ENCODE assay signal across 1 cellular context in genomic region chr16:21300309-21301167, GRCh38.
TF ChIP-seq lines count a peak whose summit lies in the region.

No MANE protein-coding gene starts in this region.

TF ChIP-seq in HepG2, 621 proteins besides CTCF, POLR2A, EP300 and RAD21 (continued from another document and continues in another):
- TF ChIP-seq FOXJ3 (CRISPR knock-in tag; IDR thresholded peaks at IDR 0.05; ENCODE audit: borderline replicate concordance) = peak; percentile 51; the same call in 1 of the 2 replicates
- TF ChIP-seq, protein P1, sequence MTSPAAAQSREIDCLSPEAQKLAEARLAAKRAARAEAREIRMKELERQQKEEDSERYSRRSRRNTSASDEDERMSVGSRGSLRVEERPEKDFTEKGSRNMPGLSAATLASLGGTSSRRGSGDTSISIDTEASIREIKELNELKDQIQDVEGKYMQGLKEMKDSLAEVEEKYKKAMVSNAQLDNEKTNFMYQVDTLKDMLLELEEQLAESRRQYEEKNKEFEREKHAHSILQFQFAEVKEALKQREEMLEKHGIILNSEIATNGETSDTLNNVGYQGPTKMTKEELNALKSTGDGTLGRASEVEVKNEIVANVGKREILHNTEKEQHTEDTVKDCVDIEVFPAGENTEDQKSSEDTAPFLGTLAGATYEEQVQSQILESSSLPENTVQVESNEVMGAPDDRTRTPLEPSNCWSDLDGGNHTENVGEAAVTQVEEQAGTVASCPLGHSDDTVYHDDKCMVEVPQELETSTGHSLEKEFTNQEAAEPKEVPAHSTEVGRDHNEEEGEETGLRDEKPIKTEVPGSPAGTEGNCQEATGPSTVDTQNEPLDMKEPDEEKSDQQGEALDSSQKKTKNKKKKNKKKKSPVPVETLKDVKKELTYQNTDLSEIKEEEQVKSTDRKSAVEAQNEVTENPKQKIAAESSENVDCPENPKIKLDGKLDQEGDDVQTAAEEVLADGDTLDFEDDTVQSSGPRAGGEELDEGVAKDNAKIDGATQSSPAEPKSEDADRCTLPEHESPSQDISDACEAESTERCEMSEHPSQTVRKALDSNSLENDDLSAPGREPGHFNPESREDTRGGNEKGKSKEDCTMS (CRISPR knock-in tag; conservative IDR thresholded peaks at IDR 0.05) = peak; percentile 69
- no peak for TF ChIP-seq PAWR (CRISPR knock-in tag; IDR thresholded peaks at IDR 0.05; ENCODE audit: borderline replicate concordance)
- TF ChIP-seq CEBPG (CRISPR knock-in tag; IDR thresholded peaks at IDR 0.05) = peak; percentile 80
- TF ChIP-seq ZNF367 (CRISPR knock-in tag; IDR thresholded peaks at IDR 0.05; ENCODE audit: borderline replicate concordance) = no peak
- peak; percentile 84 for TF ChIP-seq THAP11 (CRISPR knock-in tag; IDR thresholded peaks at IDR 0.05)
- no peak for TF ChIP-seq KAT2B (IDR thresholded peaks at IDR 0.05; ENCODE audit: borderline replicate concordance, low read depth, low read length)
- no peak; the same call in none of the 2 replicates for TF ChIP-seq RFXAP (CRISPR knock-in tag; IDR thresholded peaks at IDR 0.05; ENCODE audit: borderline replicate concordance)
- TF ChIP-seq, protein P2, sequence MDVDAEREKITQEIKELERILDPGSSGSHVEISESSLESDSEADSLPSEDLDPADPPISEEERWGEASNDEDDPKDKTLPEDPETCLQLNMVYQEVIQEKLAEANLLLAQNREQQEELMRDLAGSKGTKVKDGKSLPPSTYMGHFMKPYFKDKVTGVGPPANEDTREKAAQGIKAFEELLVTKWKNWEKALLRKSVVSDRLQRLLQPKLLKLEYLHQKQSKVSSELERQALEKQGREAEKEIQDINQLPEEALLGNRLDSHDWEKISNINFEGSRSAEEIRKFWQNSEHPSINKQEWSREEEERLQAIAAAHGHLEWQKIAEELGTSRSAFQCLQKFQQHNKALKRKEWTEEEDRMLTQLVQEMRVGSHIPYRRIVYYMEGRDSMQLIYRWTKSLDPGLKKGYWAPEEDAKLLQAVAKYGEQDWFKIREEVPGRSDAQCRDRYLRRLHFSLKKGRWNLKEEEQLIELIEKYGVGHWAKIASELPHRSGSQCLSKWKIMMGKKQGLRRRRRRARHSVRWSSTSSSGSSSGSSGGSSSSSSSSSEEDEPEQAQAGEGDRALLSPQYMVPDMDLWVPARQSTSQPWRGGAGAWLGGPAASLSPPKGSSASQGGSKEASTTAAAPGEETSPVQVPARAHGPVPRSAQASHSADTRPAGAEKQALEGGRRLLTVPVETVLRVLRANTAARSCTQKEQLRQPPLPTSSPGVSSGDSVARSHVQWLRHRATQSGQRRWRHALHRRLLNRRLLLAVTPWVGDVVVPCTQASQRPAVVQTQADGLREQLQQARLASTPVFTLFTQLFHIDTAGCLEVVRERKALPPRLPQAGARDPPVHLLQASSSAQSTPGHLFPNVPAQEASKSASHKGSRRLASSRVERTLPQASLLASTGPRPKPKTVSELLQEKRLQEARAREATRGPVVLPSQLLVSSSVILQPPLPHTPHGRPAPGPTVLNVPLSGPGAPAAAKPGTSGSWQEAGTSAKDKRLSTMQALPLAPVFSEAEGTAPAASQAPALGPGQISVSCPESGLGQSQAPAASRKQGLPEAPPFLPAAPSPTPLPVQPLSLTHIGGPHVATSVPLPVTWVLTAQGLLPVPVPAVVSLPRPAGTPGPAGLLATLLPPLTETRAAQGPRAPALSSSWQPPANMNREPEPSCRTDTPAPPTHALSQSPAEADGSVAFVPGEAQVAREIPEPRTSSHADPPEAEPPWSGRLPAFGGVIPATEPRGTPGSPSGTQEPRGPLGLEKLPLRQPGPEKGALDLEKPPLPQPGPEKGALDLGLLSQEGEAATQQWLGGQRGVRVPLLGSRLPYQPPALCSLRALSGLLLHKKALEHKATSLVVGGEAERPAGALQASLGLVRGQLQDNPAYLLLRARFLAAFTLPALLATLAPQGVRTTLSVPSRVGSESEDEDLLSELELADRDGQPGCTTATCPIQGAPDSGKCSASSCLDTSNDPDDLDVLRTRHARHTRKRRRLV (CRISPR knock-in tag; IDR thresholded peaks at IDR 0.05) = 0 out of 2 replicates have a peak, but pooled peaks have one; percentile 72
- peak; percentile 74 for TF ChIP-seq MAX (IDR thresholded peaks at IDR 0.05)
- TF ChIP-seq TCF7L2 (IDR thresholded peaks at IDR 0.05; ENCODE audit: low read depth, low read length) = no peak
- TF ChIP-seq HINFP (CRISPR knock-in tag; IDR thresholded peaks at IDR 0.05; ENCODE audit: low read depth) = peak; percentile 95
- no peak; the same call in none of the 2 replicates for TF ChIP-seq ZFX (CRISPR knock-in tag; IDR thresholded peaks at IDR 0.05; ENCODE audit: low read depth)
- peak in 1 of 2 experiments; percentile 68; a peak in 3 of 4 replicates for TF ChIP-seq MAFK (conservative IDR thresholded peaks at IDR 0.05 in 1 of 2, IDR thresholded peaks at IDR 0.05 in 1 of 2; ENCODE audit: low read length in 2 of 2)
- peak; percentile 97 for TF ChIP-seq ZNF414 (CRISPR knock-in tag; IDR thresholded peaks at IDR 0.05)
- TF ChIP-seq PRDM15 (CRISPR knock-in tag; IDR thresholded peaks at IDR 0.05) = peak; percentile 88
- TF ChIP-seq, protein P3, sequence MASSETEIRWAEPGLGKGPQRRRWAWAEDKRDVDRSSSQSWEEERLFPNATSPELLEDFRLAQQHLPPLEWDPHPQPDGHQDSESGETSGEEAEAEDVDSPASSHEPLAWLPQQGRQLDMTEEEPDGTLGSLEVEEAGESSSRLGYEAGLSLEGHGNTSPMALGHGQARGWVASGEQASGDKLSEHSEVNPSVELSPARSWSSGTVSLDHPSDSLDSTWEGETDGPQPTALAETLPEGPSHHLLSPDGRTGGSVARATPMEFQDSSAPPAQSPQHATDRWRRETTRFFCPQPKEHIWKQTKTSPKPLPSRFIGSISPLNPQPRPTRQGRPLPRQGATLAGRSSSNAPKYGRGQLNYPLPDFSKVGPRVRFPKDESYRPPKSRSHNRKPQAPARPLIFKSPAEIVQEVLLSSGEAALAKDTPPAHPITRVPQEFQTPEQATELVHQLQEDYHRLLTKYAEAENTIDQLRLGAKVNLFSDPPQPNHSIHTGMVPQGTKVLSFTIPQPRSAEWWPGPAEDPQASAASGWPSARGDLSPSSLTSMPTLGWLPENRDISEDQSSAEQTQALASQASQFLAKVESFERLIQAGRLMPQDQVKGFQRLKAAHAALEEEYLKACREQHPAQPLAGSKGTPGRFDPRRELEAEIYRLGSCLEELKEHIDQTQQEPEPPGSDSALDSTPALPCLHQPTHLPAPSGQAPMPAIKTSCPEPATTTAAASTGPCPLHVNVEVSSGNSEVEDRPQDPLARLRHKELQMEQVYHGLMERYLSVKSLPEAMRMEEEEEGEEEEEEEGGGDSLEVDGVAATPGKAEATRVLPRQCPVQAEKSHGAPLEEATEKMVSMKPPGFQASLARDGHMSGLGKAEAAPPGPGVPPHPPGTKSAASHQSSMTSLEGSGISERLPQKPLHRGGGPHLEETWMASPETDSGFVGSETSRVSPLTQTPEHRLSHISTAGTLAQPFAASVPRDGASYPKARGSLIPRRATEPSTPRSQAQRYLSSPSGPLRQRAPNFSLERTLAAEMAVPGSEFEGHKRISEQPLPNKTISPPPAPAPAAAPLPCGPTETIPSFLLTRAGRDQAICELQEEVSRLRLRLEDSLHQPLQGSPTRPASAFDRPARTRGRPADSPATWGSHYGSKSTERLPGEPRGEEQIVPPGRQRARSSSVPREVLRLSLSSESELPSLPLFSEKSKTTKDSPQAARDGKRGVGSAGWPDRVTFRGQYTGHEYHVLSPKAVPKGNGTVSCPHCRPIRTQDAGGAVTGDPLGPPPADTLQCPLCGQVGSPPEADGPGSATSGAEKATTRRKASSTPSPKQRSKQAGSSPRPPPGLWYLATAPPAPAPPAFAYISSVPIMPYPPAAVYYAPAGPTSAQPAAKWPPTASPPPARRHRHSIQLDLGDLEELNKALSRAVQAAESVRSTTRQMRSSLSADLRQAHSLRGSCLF (CRISPR knock-in tag; IDR thresholded peaks at IDR 0.05; ENCODE audit: borderline replicate concordance) = no peak
- no peak for TF ChIP-seq SRY (CRISPR knock-in tag; IDR thresholded peaks at IDR 0.05)
- TF ChIP-seq, protein P4, sequence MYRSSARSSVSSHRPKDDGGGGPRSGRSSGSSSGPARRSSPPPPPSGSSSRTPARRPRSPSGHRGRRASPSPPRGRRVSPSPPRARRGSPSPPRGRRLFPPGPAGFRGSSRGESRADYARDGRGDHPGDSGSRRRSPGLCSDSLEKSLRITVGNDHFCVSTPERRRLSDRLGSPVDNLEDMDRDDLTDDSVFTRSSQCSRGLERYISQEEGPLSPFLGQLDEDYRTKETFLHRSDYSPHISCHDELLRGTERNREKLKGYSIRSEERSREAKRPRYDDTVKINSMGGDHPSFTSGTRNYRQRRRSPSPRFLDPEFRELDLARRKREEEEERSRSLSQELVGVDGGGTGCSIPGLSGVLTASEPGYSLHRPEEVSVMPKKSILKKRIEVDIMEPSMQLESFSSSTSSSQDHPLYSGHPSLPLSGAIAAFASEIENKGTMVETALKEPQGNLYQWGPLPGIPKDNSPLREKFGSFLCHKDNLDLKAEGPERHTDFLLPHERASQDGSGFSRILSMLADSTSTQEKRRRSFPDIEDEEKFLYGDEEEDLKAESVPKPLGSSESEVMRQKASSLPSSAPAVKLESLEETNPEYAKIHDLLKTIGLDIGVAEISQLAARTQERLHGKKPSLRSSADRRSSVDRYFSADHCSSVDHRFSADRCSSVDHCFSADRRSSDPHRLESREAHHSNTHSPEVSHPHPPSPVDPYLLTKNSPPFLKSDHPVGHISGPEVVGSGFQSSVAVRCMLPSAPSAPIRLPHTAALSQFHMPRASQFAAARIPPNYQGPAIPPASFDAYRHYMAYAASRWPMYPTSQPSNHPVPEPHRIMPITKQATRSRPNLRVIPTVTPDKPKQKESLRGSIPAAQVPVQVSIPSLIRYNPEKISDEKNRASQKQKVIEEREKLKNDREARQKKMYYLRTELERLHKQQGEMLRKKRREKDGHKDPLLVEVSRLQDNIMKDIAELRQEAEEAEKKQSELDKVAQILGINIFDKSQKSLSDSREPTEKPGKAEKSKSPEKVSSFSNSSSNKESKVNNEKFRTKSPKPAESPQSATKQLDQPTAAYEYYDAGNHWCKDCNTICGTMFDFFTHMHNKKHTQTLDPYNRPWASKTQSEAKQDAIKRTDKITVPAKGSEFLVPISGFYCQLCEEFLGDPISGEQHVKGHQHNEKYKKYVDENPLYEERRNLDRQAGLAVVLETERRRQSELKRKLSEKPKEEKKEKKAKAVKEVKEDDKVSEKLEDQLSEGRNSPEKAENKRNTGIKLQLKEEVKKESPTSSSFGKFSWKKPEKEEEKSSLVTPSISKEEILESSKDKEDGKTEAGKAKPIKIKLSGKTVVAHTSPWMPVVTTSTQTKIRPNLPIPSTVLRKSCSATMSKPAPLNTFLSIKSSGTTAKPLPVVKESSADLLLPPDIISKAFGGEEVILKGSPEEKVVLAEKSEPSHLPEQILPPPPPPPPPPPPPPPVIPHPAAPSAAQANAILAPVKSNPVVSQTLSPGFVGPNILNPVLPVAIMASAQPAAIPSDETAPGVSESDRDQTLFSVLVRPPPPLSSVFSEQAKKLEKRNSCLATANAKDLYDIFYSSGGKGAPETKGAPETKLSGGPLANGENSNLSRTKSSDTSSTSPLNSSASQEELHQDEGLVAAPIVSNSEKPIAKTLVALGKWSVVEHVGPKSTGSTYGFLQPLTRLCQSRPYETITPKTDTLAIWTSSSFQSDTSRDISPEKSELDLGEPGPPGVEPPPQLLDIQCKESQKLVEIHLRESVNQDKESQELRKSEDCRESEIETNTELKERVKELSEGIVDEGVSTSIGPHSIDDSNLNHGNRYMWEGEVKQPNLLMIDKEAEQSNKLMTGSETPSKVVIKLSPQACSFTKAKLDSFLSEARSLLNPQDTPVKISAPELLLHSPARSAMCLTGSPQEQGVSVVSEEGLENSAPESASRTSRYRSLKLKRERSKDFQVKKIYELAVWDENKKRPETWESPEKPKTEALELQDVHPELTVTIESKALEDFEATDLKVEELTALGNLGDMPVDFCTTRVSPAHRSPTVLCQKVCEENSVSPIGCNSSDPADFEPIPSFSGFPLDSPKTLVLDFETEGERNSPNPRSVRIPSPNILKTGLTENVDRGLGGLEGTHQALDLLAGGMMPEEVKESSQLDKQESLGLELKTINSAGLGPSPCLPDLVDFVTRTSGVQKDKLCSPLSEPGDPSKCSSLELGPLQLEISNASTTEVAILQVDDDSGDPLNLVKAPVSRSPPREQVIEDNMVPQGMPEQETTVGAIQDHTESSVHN (CRISPR knock-in tag; IDR thresholded peaks at IDR 0.05) = no peak
- no peak for TF ChIP-seq PCBP2 (optimal IDR thresholded peaks at IDR 0.05; ENCODE audit: low read depth, low read length, poor library complexity, severe bottlenecking)
